ENCODE assay signal across 1 cellular context in genomic region chr10:103871006-103871405, GRCh38.
TF ChIP-seq lines count a peak whose summit lies in the region.

No MANE protein-coding gene starts in this region.

TF ChIP-seq in IMR-90, 13 proteins besides CTCF, POLR2A, EP300 and RAD21:
- TF ChIP-seq, protein P1, sequence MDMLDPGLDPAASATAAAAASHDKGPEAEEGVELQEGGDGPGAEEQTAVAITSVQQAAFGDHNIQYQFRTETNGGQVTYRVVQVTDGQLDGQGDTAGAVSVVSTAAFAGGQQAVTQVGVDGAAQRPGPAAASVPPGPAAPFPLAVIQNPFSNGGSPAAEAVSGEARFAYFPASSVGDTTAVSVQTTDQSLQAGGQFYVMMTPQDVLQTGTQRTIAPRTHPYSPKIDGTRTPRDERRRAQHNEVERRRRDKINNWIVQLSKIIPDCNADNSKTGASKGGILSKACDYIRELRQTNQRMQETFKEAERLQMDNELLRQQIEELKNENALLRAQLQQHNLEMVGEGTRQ (IDR thresholded peaks at IDR 0.05; ENCODE audit: low read depth, low read length) = no peak
- TF ChIP-seq RCOR1 (IDR thresholded peaks at IDR 0.05; ENCODE audit: insufficient replicate concordance, low read length) (no peak), MAZ (IDR thresholded peaks at IDR 0.05; ENCODE audit: borderline replicate concordance, low read depth, low read length) (no peak), BHLHE40 (IDR thresholded peaks at IDR 0.05; ENCODE audit: low read depth, low read length) (no peak), CEBPB (IDR thresholded peaks at IDR 0.05; ENCODE audit: low read depth, low read length) (no peak), NFE2L2 (IDR thresholded peaks at IDR 0.05; ENCODE audit: low read depth, low read length) (no peak), MXI1 (IDR thresholded peaks at IDR 0.05; ENCODE audit: borderline replicate concordance, low read depth, low read length) (no peak), SMC3 (IDR thresholded peaks at IDR 0.05; ENCODE audit: low read depth, low read length) (no peak), CHD1 (IDR thresholded peaks at IDR 0.05; ENCODE audit: low read depth, low read length) (no peak), RFX5 (IDR thresholded peaks at IDR 0.05; ENCODE audit: low read depth, low read length) (no peak), MAFK (IDR thresholded peaks at IDR 0.05; ENCODE audit: low read depth, low read length) (no peak), FOS (IDR thresholded peaks at IDR 0.05; ENCODE audit: low read depth, low read length) (no peak)
- TF ChIP-seq, protein P2, sequence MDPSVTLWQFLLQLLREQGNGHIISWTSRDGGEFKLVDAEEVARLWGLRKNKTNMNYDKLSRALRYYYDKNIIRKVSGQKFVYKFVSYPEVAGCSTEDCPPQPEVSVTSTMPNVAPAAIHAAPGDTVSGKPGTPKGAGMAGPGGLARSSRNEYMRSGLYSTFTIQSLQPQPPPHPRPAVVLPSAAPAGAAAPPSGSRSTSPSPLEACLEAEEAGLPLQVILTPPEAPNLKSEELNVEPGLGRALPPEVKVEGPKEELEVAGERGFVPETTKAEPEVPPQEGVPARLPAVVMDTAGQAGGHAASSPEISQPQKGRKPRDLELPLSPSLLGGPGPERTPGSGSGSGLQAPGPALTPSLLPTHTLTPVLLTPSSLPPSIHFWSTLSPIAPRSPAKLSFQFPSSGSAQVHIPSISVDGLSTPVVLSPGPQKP (IDR thresholded peaks at IDR 0.05; ENCODE audit: borderline replicate concordance, low read depth, low read length) = no peak
